11 cellular contexts compared by ENCODE assay signal in the genomic region with DNA sequence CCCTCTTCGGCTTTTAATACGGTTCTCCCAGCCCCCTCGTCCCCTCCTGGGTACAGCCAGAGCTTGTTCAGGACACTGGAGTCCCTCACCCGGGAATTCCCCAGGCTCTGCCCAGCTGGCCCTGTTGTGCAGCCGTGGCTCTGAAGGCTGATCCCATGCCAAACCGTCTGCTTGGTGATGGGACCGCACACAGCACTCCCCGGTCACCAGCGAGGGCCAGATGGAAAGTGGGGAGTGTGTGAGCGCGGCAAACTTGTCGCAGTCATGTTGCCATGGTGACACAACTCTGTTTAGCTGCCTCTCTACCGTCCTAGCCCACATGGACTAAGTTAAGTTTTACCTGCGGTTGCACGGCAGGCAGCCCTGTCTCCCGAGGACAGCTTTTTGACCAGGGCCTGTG.
DNase-seq lines count a peak whose midpoint lies in the region; ATAC-seq, FAIRE-seq and TF ChIP-seq lines count a peak whose summit lies in the region.
"Had no signal": no experiment of that assay in that cellular context is flagged by ENCODE, and none has a peak within 500 bp of the region (broad histone marks: within the 10 kb centered on the region; RNA-seq: fewer than 3 reads in every experiment).

No MANE protein-coding gene starts in this region.

- no peaks in the 10 kb centered on the region for H3K9me3 ChIP-seq in lower lobe of right lung

- DNase-seq in AG10803 (ENCODE audit: low read depth) (peak; percentile 22), NCI-H1694 (lab: John Stamatoyannopoulos, UW) (peak; percentile 92), dorsolateral prefrontal cortex (peak; percentile 32 to 85 (median 73)), lower lobe of right lung (peak; percentile 48), D721Med (ENCODE audit: insufficient read length, low spot score) (no peak), left lobe of liver (ENCODE audit: low spot score) (no peak), T1000 (lab: John Stamatoyannopoulos, UW) (no peak)
- DNase-seq: NCI-H187 treated with DMSO at 0.1 percent for 48 hours, T-helper 9 cell had no signal

- no peaks in the 10 kb centered on the region for H3K36me3 ChIP-seq in lower lobe of right lung

- H3K4me3 ChIP-seq in AG10803 (ENCODE audit: low read length) (no peak overlapping the region), dorsolateral prefrontal cortex (peak overlapping the region in 2 of 59 donors; percentile 16 to 17), lower lobe of right lung (no peak overlapping the region)

- intact Hi-C loops in dorsolateral prefrontal cortex (cut with DNase I): no loop called here
- intact Hi-C loops in lower lobe of right lung (cut with DNase I): no loop called here

- H3K4me1 ChIP-seq in lower lobe of right lung: no peaks in the 10 kb centered on the region
- H3K4me1 ChIP-seq: parathyroid adenoma had no signal

- H3K27ac ChIP-seq in dorsolateral prefrontal cortex: no peak overlapping the region
- H3K27ac ChIP-seq in lower lobe of right lung: no peak overlapping the region
- H3K27ac ChIP-seq: parathyroid adenoma had no signal

- TF ChIP-seq CTCF in AG10803 (conservative IDR thresholded peaks at IDR 0.05; ENCODE audit: low read length) (no peak), dorsolateral prefrontal cortex (IDR thresholded peaks at IDR 0.05 in 54 of 56, conservative IDR thresholded peaks at IDR 0.05 in 2 of 56; ENCODE audit: low read depth in 1 of 56, partially characterized antibody in 56 of 56) (no peak), lower lobe of right lung (IDR thresholded peaks at IDR 0.05) (no peak), D721Med (IDR thresholded peaks at IDR 0.05; ENCODE audit: insufficient read depth, missing control alignments) (no peak)

- peak; percentile 73 for ATAC-seq in lower lobe of right lung
- ATAC-seq in left lobe of liver: no peak
- ATAC-seq in GM18502 (IDR thresholded peaks at IDR 0.05; ENCODE audit: poor library complexity, unreplicated experiment): no peak

- no peak for FAIRE-seq in D721Med (lab: Jason Lieb, UNC)

- peaks cover 0 to 4% (median 0%) of the 10 kb centered on the region in 45 donors for H3K27me3 ChIP-seq in dorsolateral prefrontal cortex
- no peaks in the 10 kb centered on the region for H3K27me3 ChIP-seq in lower lobe of right lung (ENCODE audit: low read depth)

Comparison
In these comparisons a context has a peak if more than half of its experiments do, and no peak if none do; other contexts are left out.
1. DNase-seq: peak in AG10803 (single experiment), NCI-H1694 (single experiment), dorsolateral prefrontal cortex (10 of 10) and lower lobe of right lung (single experiment); none in D721Med (single experiment), left lobe of liver (single experiment) and T1000 (single experiment).
2. ATAC-seq: peak in lower lobe of right lung (2 of 2); none in left lobe of liver (single experiment) and GM18502 (single experiment).